In the genomic region with DNA sequence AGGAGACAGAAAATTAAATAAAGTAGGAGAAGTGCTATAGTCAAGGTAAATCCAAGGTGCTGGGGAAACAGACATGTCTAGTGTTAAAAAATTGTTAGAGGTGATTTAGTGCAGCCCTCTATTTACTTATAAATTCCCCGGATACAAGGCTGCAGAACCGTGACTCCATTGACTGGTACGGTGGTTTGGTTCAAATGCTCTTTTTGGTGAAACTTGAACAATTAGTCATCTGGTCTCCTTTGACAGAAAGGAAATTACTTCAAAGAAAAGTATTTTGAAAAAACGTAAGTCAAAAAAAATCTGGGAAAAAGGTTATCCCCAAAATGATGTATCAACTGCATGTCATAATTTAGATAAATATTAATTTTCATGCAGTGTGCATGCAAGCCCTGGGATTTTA, we compare ENCODE assay signal across 18 cellular contexts.
"Had no signal": no experiment of that assay in that cellular context is flagged by ENCODE, and none has a peak within 500 bp of the region (broad histone marks: within the 10 kb centered on the region; RNA-seq: fewer than 3 reads in every experiment).

No MANE protein-coding gene starts in this region.

- H3K9me3 Mint-ChIP-seq: activated naive CD8-positive, alpha-beta T cell treated with anti-CD3 and anti-CD28 coated beads for 36 hours; neural crest cell had no signal

- FAIRE-seq: keratinocyte had no signal

- H3K4me1 Mint-ChIP-seq: activated CD4-positive, alpha-beta T cell treated with anti-CD3 and anti-CD28 coated beads, Interleukin-2, amount 10 ng/mL, durations not matched to agents 7 days and 5 days; activated naive CD8-positive, alpha-beta T cell treated with anti-CD3 and anti-CD28 coated beads for 36 hours; neural crest cell; stimulated activated naive CD8-positive, alpha-beta T cell treated with anti-CD3 and anti-CD28 coated beads, Interleukin-15, amount 100 ng/mL, for 72 hours had no signal

- H3K4me3 Mint-ChIP-seq: activated CD4-positive, alpha-beta T cell treated with anti-CD3 and anti-CD28 coated beads, Interleukin-2, amount 10 ng/mL, durations not matched to agents 7 days and 5 days; activated naive CD8-positive, alpha-beta T cell treated with anti-CD3 and anti-CD28 coated beads for 36 hours; activated T-cell treated with anti-CD3 and anti-CD28 coated beads, Interleukin-2, amount 50 U/mL, for 72 hours; neural crest cell; stimulated activated naive CD8-positive, alpha-beta T cell treated with anti-CD3 and anti-CD28 coated beads, Interleukin-15, amount 100 ng/mL, for 72 hours had no signal

- H3K4me3 ChIP-seq: breast epithelium, gastrocnemius medialis, heart right ventricle, left lung, ovary, sigmoid colon, upper lobe of left lung had no signal

- ATAC-seq: activated T-cell treated with anti-CD3 and anti-CD28 coated beads, Interleukin-2, amount 50 U/mL, for 72 hours; gastrocnemius medialis; heart right ventricle; left lung; stimulated activated naive CD8-positive, alpha-beta T cell treated with anti-CD3 and anti-CD28 coated beads, Interleukin-15, amount 100 ng/mL, for 72 hours had no signal

- H3K36me3 Mint-ChIP-seq: activated naive CD8-positive, alpha-beta T cell treated with anti-CD3 and anti-CD28 coated beads for 36 hours had no signal

- H3K27me3 Mint-ChIP-seq: activated CD4-positive, alpha-beta T cell treated with anti-CD3 and anti-CD28 coated beads, Interleukin-2, amount 10 ng/mL, durations not matched to agents 7 days and 5 days; activated naive CD8-positive, alpha-beta T cell treated with anti-CD3 and anti-CD28 coated beads for 36 hours; stimulated activated naive CD8-positive, alpha-beta T cell treated with anti-CD3 and anti-CD28 coated beads, Interleukin-15, amount 100 ng/mL, for 72 hours had no signal

- H3K4me1 ChIP-seq: breast epithelium, gastrocnemius medialis, left lung, sigmoid colon, upper lobe of left lung had no signal

- H3K27ac Mint-ChIP-seq: activated CD4-positive, alpha-beta T cell treated with anti-CD3 and anti-CD28 coated beads, Interleukin-2, amount 10 ng/mL, durations not matched to agents 7 days and 5 days; activated naive CD8-positive, alpha-beta T cell treated with anti-CD3 and anti-CD28 coated beads for 36 hours; activated T-cell treated with anti-CD3 and anti-CD28 coated beads, Interleukin-2, amount 50 U/mL, for 72 hours; stimulated activated naive CD8-positive, alpha-beta T cell treated with anti-CD3 and anti-CD28 coated beads, Interleukin-15, amount 100 ng/mL, for 72 hours had no signal

- DNase-seq: activated CD4-positive, alpha-beta T cell treated with anti-CD3 and anti-CD28 coated beads, Interleukin-2, amount 10 ng/mL, durations not matched to agents 7 days and 5 days; activated CD8-positive, alpha-beta memory T cell treated with anti-CD3 and anti-CD28 coated beads, Interleukin-2, amount 50 U/mL, for 48 hours; activated naive CD8-positive, alpha-beta T cell treated with anti-CD3 and anti-CD28 coated beads for 36 hours; activated T-cell treated with anti-CD3 and anti-CD28 coated beads, Interleukin-2, amount 50 U/mL, for 72 hours; anterior cingulate cortex; dermis blood vessel endothelial cell; gastrocnemius medialis; heart right ventricle; left lung; mammary epithelial cell; ovary; sigmoid colon; stimulated activated CD4-positive, alpha-beta T cell treated with anti-CD3 and anti-CD28 coated beads, Interleukin-1b, Interleukin-23, amount 100 ng/mL, for 48 hours; stimulated activated naive CD8-positive, alpha-beta T cell treated with anti-CD3 and anti-CD28 coated beads, Interleukin-15, amount 100 ng/mL, for 72 hours; upper lobe of left lung had no signal

- H3K27me3 ChIP-seq: breast epithelium, gastrocnemius medialis, heart right ventricle, left lung, ovary, sigmoid colon, upper lobe of left lung had no signal

- H3K27ac ChIP-seq: breast epithelium, gastrocnemius medialis, heart right ventricle, left lung, ovary, sigmoid colon, upper lobe of left lung had no signal

- H3K36me3 ChIP-seq: breast epithelium, gastrocnemius medialis, heart right ventricle, left lung, ovary, sigmoid colon, upper lobe of left lung had no signal
